14 cellular contexts compared by ENCODE assay signal in the genomic region with DNA sequence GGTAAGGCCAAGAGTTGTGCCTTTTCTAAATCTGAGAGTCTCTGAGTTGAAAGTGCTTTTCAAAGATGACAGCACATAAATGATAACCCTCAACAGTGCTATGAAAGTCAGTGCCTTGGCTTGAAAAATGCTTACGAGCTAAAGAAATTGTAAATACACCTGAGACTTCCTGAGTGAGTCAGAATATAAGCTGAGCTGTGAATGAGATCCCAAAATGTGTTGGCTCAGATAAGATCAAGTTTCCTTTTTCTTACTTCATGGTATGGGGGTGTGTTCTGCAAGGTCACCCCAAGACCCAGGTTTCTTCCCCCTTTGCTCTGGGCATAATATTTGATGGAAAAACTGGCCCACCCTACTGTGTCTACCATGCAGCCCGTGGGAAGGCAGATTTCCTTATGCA.
"Had no signal": no experiment of that assay in that cellular context is flagged by ENCODE, and none has a peak within 500 bp of the region (broad histone marks: within the 10 kb centered on the region; RNA-seq: fewer than 3 reads in every experiment).

No MANE protein-coding gene starts in this region.

- H3K27ac Mint-ChIP-seq: effector memory CD8-positive, alpha-beta T cell; stimulated activated effector memory CD8-positive, alpha-beta T cell treated with anti-CD3 and anti-CD28 coated beads, Interleukin-12 subunit alpha, Interleukin-12 subunit beta, amount 100 ng/mL, for 72 hours had no signal

- H3K36me3 ChIP-seq: lower lobe of right lung, neutrophil, tibial artery had no signal

- H3K4me3 Mint-ChIP-seq: central memory CD8-positive, alpha-beta T cell; effector memory CD8-positive, alpha-beta T cell; stimulated activated effector memory CD8-positive, alpha-beta T cell treated with anti-CD3 and anti-CD28 coated beads, Interleukin-12 subunit alpha, Interleukin-12 subunit beta, amount 100 ng/mL, for 72 hours had no signal

- ATAC-seq: activated CD4-positive, CD25-positive, alpha-beta regulatory T cell treated with anti-CD3 and anti-CD28 coated beads, Interleukin-2, amount 50 U/mL, for 24 hours; effector memory CD8-positive, alpha-beta T cell; lower lobe of right lung; right cardiac atrium; stimulated activated effector memory CD8-positive, alpha-beta T cell treated with anti-CD3 and anti-CD28 coated beads, Interleukin-12 subunit alpha, Interleukin-12 subunit beta, amount 100 ng/mL, for 72 hours had no signal

- H3K36me3 Mint-ChIP-seq: stimulated activated effector memory CD8-positive, alpha-beta T cell treated with anti-CD3 and anti-CD28 coated beads, Interleukin-12 subunit alpha, Interleukin-12 subunit beta, amount 100 ng/mL, for 72 hours had no signal

- H3K9me3 ChIP-seq: lower lobe of right lung, neutrophil, tibial artery had no signal

- DNase-seq: activated CD4-positive, alpha-beta T cell treated with anti-CD3 and anti-CD28 coated beads, Interleukin-2, amount 50 U/mL, for 48 hours; activated T-cell treated with anti-CD3 and anti-CD28 coated beads, Interleukin-2, amount 50 U/mL, for 48 hours; cortex of kidney; effector memory CD8-positive, alpha-beta T cell; erythroblast; hypothalamus; lower lobe of right lung; midbrain; right cardiac atrium; tibial artery had no signal

- H3K4me1 Mint-ChIP-seq: central memory CD8-positive, alpha-beta T cell had no signal

- H3K27me3 ChIP-seq: tibial artery had no signal

- H3K9me3 Mint-ChIP-seq: central memory CD8-positive, alpha-beta T cell; effector memory CD8-positive, alpha-beta T cell; stimulated activated effector memory CD8-positive, alpha-beta T cell treated with anti-CD3 and anti-CD28 coated beads, Interleukin-12 subunit alpha, Interleukin-12 subunit beta, amount 100 ng/mL, for 72 hours had no signal

- H3K27ac ChIP-seq: lower lobe of right lung, neutrophil, tibial artery had no signal

- H3K4me3 ChIP-seq: lower lobe of right lung, tibial artery had no signal
